ENCODE assay signal across 1 cellular context in genomic region chr3:195237981-195238625, GRCh38.
TF ChIP-seq lines count a peak whose summit lies in the region.

No MANE protein-coding gene starts in this region.

TF ChIP-seq in H1, 55 proteins besides CTCF, POLR2A, EP300 and RAD21:
- TF ChIP-seq TAF1 (IDR thresholded peaks at IDR 0.05; ENCODE audit: low read depth, low read length), result no peak
- TF ChIP-seq SRF (IDR thresholded peaks at IDR 0.05; ENCODE audit: low read depth, low read length), result no peak
- TF ChIP-seq, protein P1, sequence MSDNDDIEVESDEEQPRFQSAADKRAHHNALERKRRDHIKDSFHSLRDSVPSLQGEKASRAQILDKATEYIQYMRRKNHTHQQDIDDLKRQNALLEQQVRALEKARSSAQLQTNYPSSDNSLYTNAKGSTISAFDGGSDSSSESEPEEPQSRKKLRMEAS (IDR thresholded peaks at IDR 0.05), result no peak
- TF ChIP-seq TEAD4 (IDR thresholded peaks at IDR 0.05; ENCODE audit: low read depth, low read length), result no peak
